Comparison of ENCODE assay signal across 22 cellular contexts in the genomic region with DNA sequence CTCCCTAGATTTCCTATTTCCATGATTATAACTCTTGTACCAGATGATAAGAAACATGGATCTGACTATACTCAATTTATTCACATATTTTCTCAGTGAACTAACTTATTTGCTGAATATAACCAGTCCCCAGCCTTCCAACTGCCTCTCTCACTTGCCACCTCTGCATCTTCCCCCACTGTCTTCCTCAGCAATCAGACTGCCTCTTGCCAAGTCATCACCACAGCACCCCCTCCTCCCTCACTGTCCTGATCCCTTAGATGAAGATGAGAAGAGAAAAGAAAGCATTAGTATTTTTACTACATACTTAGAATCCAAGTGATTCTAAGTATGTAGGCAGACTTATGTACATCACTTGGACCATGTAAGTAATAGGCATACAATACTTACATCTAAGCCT.
DNase-seq lines count a peak whose midpoint lies in the region; FAIRE-seq and TF ChIP-seq lines count a peak whose summit lies in the region.
"Had no signal": no experiment of that assay in that cellular context is flagged by ENCODE, and none has a peak within 500 bp of the region (broad histone marks: within the 10 kb centered on the region; RNA-seq: fewer than 3 reads in every experiment).

No MANE protein-coding gene starts in this region.

- H3K27ac ChIP-seq in breast epithelium (no peak overlapping the region), mesenchymal stem cell (ENCODE audit: low read length, poor library complexity, severe bottlenecking) (no peak overlapping the region)
- H3K27ac ChIP-seq: 22Rv1; BLaER1 treated with 17β-estradiol and CSF1 and Interleukin-3, amounts not matched to agents 10 nM and 100 nM; C4-2B had no signal

- H3K36me3 ChIP-seq in breast epithelium: no peaks in the 10 kb centered on the region
- no peaks in the 10 kb centered on the region for H3K36me3 ChIP-seq in mesenchymal stem cell (ENCODE audit: control insufficient read depth in 1 of 2, insufficient read depth in 2 of 2, low read depth in 1 of 2, low read length in 2 of 2)

- CTCF ChIA-PET in MCF 10A (lab: Yijun Ruan, JAX): interaction anchor here (0.6 to 2.5 kb wide), 3 partner anchors 28 to 513 kb away, joined by 3 to 9 read pairs (median 3); no protein-coding TSS in a partner anchor

- H3K27me3 Mint-ChIP-seq in MCF 10A (ENCODE audit: insufficient read depth, unreplicated experiment): no peaks in the 10 kb centered on the region
- H3K27me3 Mint-ChIP-seq: B cell; CD4-positive, alpha-beta T cell had no signal

- H3K4me1 ChIP-seq in breast epithelium (no peaks in the 10 kb centered on the region), mesenchymal stem cell (ENCODE audit: control insufficient read depth, insufficient read depth, low read depth, low read length) (no peaks in the 10 kb centered on the region)
- H3K4me1 ChIP-seq: Caco-2 had no signal

- no peak overlapping the region for H3K4me3 Mint-ChIP-seq in MCF 10A (ENCODE audit: unreplicated experiment)
- H3K4me3 Mint-ChIP-seq: B cell; CD4-positive, alpha-beta T cell; CD8-positive, alpha-beta T cell had no signal

- no peaks in the 10 kb centered on the region for H3K27me3 ChIP-seq in breast epithelium
- no peaks in the 10 kb centered on the region for H3K27me3 ChIP-seq in mesenchymal stem cell (ENCODE audit: control insufficient read depth in 1 of 2, insufficient read depth in 1 of 2, low read length in 2 of 2)
- H3K27me3 ChIP-seq: BLaER1 treated with 17β-estradiol and CSF1 and Interleukin-3, amounts not matched to agents 10 nM and 100 nM had no signal

- H3K4me1 Mint-ChIP-seq in MCF 10A (ENCODE audit: insufficient read depth, unreplicated experiment): peaks cover 18% of the 10 kb centered on the region
- H3K4me1 Mint-ChIP-seq: B cell had no signal

- no peak overlapping the region for H2BK120ac ChIP-seq in mesenchymal stem cell (ENCODE audit: low read depth, low read length)

- intact Hi-C loops in MCF 10A (cut with micrococcal nuclease) (no loop called here), breast epithelium (cut with DNase I; ENCODE audit: low total_unique reads) (no loop called here)

- no peak overlapping the region for H3K4me3 ChIP-seq in breast epithelium
- no peak overlapping the region for H3K4me3 ChIP-seq in mesenchymal stem cell (ENCODE audit: insufficient read depth in 1 of 2, low read depth in 1 of 2, low read length in 2 of 2)
- H3K4me3 ChIP-seq: A549; BLaER1 treated with 17β-estradiol and CSF1 and Interleukin-3, amounts not matched to agents 10 nM and 100 nM had no signal

- no peak overlapping the region for H4K91ac ChIP-seq in mesenchymal stem cell (ENCODE audit: low read length)

- H2AK5ac ChIP-seq in mesenchymal stem cell (ENCODE audit: low read length, severe bottlenecking): no peak overlapping the region

- H3K4me2 ChIP-seq in mesenchymal stem cell (ENCODE audit: low read length, poor library complexity, severe bottlenecking): no peak overlapping the region
- H3K4me2 ChIP-seq: A549; BLaER1 treated with 17β-estradiol and CSF1 and Interleukin-3, amounts not matched to agents 10 nM and 100 nM had no signal

- no peak overlapping the region for H3K23ac ChIP-seq in mesenchymal stem cell (ENCODE audit: low read length in 2 of 2)

- H3K36me3 Mint-ChIP-seq in MCF 10A (ENCODE audit: insufficient read depth, unreplicated experiment): no peaks in the 10 kb centered on the region

- H2BK12ac ChIP-seq in mesenchymal stem cell (ENCODE audit: low read length in 2 of 2): no peak overlapping the region

- H2AFZ ChIP-seq in mesenchymal stem cell (ENCODE audit: low read depth, low read length): no peak overlapping the region

- H3K9me3 Mint-ChIP-seq in MCF 10A (ENCODE audit: unreplicated experiment): peaks cover 16% of the 10 kb centered on the region

- H3K79me1 ChIP-seq in mesenchymal stem cell (replicated peaks; ENCODE audit: low read length, poor library complexity, severe bottlenecking): no peaks in the 10 kb centered on the region

- H3K14ac ChIP-seq in mesenchymal stem cell (ENCODE audit: low read length in 2 of 2): no peak overlapping the region

- POLR2A ChIA-PET in MCF 10A (lab: Yijun Ruan, JAX): no interaction called here

- H2BK5ac ChIP-seq in mesenchymal stem cell (ENCODE audit: low read depth, low read length, poor library complexity, severe bottlenecking): no peak overlapping the region

- H3K27ac Mint-ChIP-seq in MCF 10A (ENCODE audit: low read depth, unreplicated experiment): peak overlapping the region; percentile 76
- H3K27ac Mint-ChIP-seq: B cell; CD4-positive, alpha-beta T cell; CD8-positive, alpha-beta T cell had no signal

- H4K8ac ChIP-seq in mesenchymal stem cell (ENCODE audit: low read length): no peak overlapping the region

- no peak overlapping the region for H2BK15ac ChIP-seq in mesenchymal stem cell (ENCODE audit: low read depth, poor library complexity, severe bottlenecking)

- H3K9me3 ChIP-seq in breast epithelium: peaks cover 0 to 9% of the 10 kb centered on the region in 2 donors
- H3K9me3 ChIP-seq in mesenchymal stem cell (ENCODE audit: control insufficient read depth, low read length): peaks cover 11% of the 10 kb centered on the region
- H3K9me3 ChIP-seq: A549, Caco-2 had no signal

- TF ChIP-seq POLR2A in breast epithelium (IDR thresholded peaks at IDR 0.05): no peak

- BruUV-seq in MCF 10A (replicated peaks; lab: Mats Ljungman, UMichigan): no TSS peak

- peak overlapping the region; percentile 14 for H3K9ac ChIP-seq in mesenchymal stem cell (ENCODE audit: low read length)
- H3K9ac ChIP-seq: BLaER1 treated with 17β-estradiol and CSF1 and Interleukin-3, amounts not matched to agents 10 nM and 100 nM had no signal

- H3K18ac ChIP-seq in mesenchymal stem cell (ENCODE audit: low read depth in 1 of 2, low read length in 2 of 2): no peak overlapping the region

- FAIRE-seq in urothelium cell line (lab: Jason Lieb, UNC): no peak
- FAIRE-seq: A549, D721Med, G401.6, GM12891, GM19239 had no signal

- no peak for TF ChIP-seq CTCF in MCF 10A (IDR thresholded peaks at IDR 0.05; ENCODE audit: unreplicated experiment)
- no peak for TF ChIP-seq CTCF in breast epithelium (IDR thresholded peaks at IDR 0.05)

- no peak overlapping the region for H3K4ac ChIP-seq in mesenchymal stem cell (ENCODE audit: low read depth in 1 of 2, low read length in 2 of 2)

- DNase-seq in MCF 10A (ENCODE audit: unreplicated experiment) (no peak), breast epithelium (ENCODE audit: low spot score in 2 of 2) (no peak), mesenchymal stem cell (no peak), superior temporal gyrus (ENCODE audit: extremely low spot score) (peak; percentile 24), urothelium cell line (ENCODE audit: low spot score) (no peak)
- DNase-seq in activated CD8-positive, alpha-beta memory T cell treated with anti-CD3 and anti-CD28 coated beads, Interleukin-2, amount 50 U/mL, for 48 hours: no peak
- DNase-seq: AML-193; Caco-2; Calu3; CD4-positive, alpha-beta T cell; CD8-positive, alpha-beta T cell; DMS79 treated with DMSO at 0.1 percent for 48 hours; GF-D8 had no signal
